In the genomic region with DNA sequence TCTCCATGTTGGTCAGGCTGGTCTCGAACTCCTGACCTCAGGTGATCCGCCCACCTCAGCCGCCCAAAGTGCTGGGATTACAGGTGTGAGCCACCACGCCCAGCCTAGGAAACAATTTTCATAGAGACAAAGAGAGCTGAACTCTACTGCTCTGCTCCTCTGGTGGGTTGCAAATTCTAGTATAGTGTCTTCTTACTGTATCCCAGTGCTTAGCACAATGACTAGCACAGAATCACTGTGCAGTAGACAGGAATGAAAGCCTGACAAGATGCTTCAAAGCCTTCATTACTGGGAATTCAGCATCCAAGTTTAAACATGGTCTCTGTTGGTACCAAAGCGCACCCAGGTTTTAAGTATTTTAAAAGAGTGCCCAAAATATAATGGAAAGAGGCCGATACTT, we compare ENCODE assay signal across 28 cellular contexts.
"Had no signal": no experiment of that assay in that cellular context is flagged by ENCODE, and none has a peak within 500 bp of the region (broad histone marks: within the 10 kb centered on the region; RNA-seq: fewer than 3 reads in every experiment).

No MANE protein-coding gene starts in this region.

- DNase-seq: stimulated activated CD4-positive, alpha-beta T cell treated with anti-CD3 and anti-CD28 coated beads, Interleukin-2, amount 100 ng/mL, for 48 hours; stimulated activated CD4-positive, alpha-beta T cell treated with anti-CD3 and anti-CD28 coated beads, Interleukin-4, amount 100 ng/mL, for 1 hour; stimulated activated CD4-positive, alpha-beta T cell treated with anti-CD3 and anti-CD28 coated beads, Interleukin-4, amount 100 ng/mL, for 24 hours; stimulated activated CD4-positive, alpha-beta T cell treated with anti-CD3 and anti-CD28 coated beads, Interleukin-4, amount 100 ng/mL, for 4 hours; stimulated activated CD8-positive, alpha-beta memory T cell treated with anti-CD3 and anti-CD28 coated beads, Interleukin-4, amount 100 ng/mL, for 48 hours; stimulated activated naive B cell treated with anti-CD40 and anti-IgM and Interleukin-4, amounts not matched to agents 10 μg/mL and 1 μg/mL and 100 μg/mL, for 72 hours; stimulated activated naive CD4-positive, alpha-beta T cell; stimulated activated naive CD4-positive, alpha-beta T cell treated with Interleukin-2 at 50 U/mL for 16 hours; stimulated activated naive CD8-positive, alpha-beta T cell treated with anti-CD3 and anti-CD28 coated beads, Interleukin-15, amount 100 ng/mL, for 72 hours; stimulated activated naive CD8-positive, alpha-beta T cell treated with anti-CD3 and anti-CD28 coated beads, Interleukin-15, Interleukin-2, amounts not matched to agents 100 U/mL and 50 U/mL, for 24 hours; stomach; testis; thyroid gland; tibial artery; transverse colon; trophoblast cell; upper lobe of left lung; upper lobe of right lung; uterus had no signal

- H3K27ac Mint-ChIP-seq: stimulated activated effector memory CD8-positive, alpha-beta T cell treated with anti-CD3 and anti-CD28 coated beads, Interleukin-12 subunit alpha, Interleukin-12 subunit beta, amount 100 ng/mL, for 72 hours; stimulated activated memory B cell treated with anti-CD40 and anti-IgM and Interleukin-4, amounts not matched to agents 10 μg/mL and 1 μg/mL and 100 μg/mL, for 72 hours; stimulated activated naive B cell treated with anti-CD40 and anti-IgM and Interleukin-4, amounts not matched to agents 10 μg/mL and 1 μg/mL and 100 μg/mL, for 72 hours; stimulated activated naive CD8-positive, alpha-beta T cell treated with anti-CD3 and anti-CD28 coated beads, Interleukin-15, amount 100 ng/mL, for 72 hours; stimulated activated naive CD8-positive, alpha-beta T cell treated with anti-CD3 and anti-CD28 coated beads, Interleukin-15, Interleukin-2, amounts not matched to agents 100 ng/mL and 50 ng/mL, for 24 hours; type B pancreatic cell had no signal

- H3K27me3 ChIP-seq: stomach, suprapubic skin, testis, thyroid gland, tibial artery, tibial nerve, transverse colon, upper lobe of left lung, uterus, vagina had no signal

- H3K9me3 Mint-ChIP-seq: stimulated activated effector memory CD8-positive, alpha-beta T cell treated with anti-CD3 and anti-CD28 coated beads, Interleukin-12 subunit alpha, Interleukin-12 subunit beta, amount 100 ng/mL, for 72 hours; stimulated activated naive CD8-positive, alpha-beta T cell treated with anti-CD3 and anti-CD28 coated beads, Interleukin-15, amount 100 ng/mL, for 72 hours; stimulated activated naive CD8-positive, alpha-beta T cell treated with anti-CD3 and anti-CD28 coated beads, Interleukin-15, Interleukin-2, amounts not matched to agents 100 ng/mL and 50 ng/mL, for 24 hours; type B pancreatic cell had no signal

- H3K4me3 Mint-ChIP-seq: stimulated activated effector memory CD8-positive, alpha-beta T cell treated with anti-CD3 and anti-CD28 coated beads, Interleukin-12 subunit alpha, Interleukin-12 subunit beta, amount 100 ng/mL, for 72 hours; stimulated activated memory B cell treated with anti-CD40 and anti-IgM and Interleukin-4, amounts not matched to agents 10 μg/mL and 1 μg/mL and 100 μg/mL, for 72 hours; stimulated activated naive B cell treated with anti-CD40 and anti-IgM and Interleukin-4, amounts not matched to agents 10 μg/mL and 1 μg/mL and 100 μg/mL, for 72 hours; stimulated activated naive CD8-positive, alpha-beta T cell treated with anti-CD3 and anti-CD28 coated beads, Interleukin-15, amount 100 ng/mL, for 72 hours; stimulated activated naive CD8-positive, alpha-beta T cell treated with anti-CD3 and anti-CD28 coated beads, Interleukin-15, Interleukin-2, amounts not matched to agents 100 ng/mL and 50 ng/mL, for 24 hours; type B pancreatic cell had no signal

- H3K36me3 Mint-ChIP-seq: stimulated activated effector memory CD8-positive, alpha-beta T cell treated with anti-CD3 and anti-CD28 coated beads, Interleukin-12 subunit alpha, Interleukin-12 subunit beta, amount 100 ng/mL, for 72 hours; stimulated activated memory B cell treated with anti-CD40 and anti-IgM and Interleukin-4, amounts not matched to agents 10 μg/mL and 1 μg/mL and 100 μg/mL, for 72 hours; stimulated activated naive B cell treated with anti-CD40 and anti-IgM and Interleukin-4, amounts not matched to agents 10 μg/mL and 1 μg/mL and 100 μg/mL, for 72 hours; type B pancreatic cell had no signal

- H3K36me3 ChIP-seq: stomach, suprapubic skin, thoracic aorta, thyroid gland, tibial artery, transverse colon, upper lobe of left lung, upper lobe of right lung, uterus, vagina had no signal

- H3K9me3 ChIP-seq: suprapubic skin, testis, thoracic aorta, thyroid gland, tibial artery, transverse colon, upper lobe of left lung, upper lobe of right lung, uterus, vagina had no signal

- H3K4me1 ChIP-seq: stomach, suprapubic skin, testis, thyroid gland, tibial artery, tibial nerve, transverse colon, upper lobe of left lung, upper lobe of right lung, uterus, vagina had no signal

- H3K4me3 ChIP-seq: stomach, suprapubic skin, testis, thoracic aorta, thyroid gland, tibial artery, tibial nerve, transverse colon, upper lobe of left lung, upper lobe of right lung, uterus, vagina had no signal

- H3K27ac ChIP-seq: stomach, suprapubic skin, testis, thoracic aorta, thyroid gland, tibial artery, tibial nerve, transverse colon, upper lobe of left lung, upper lobe of right lung, uterus, vagina had no signal

- FAIRE-seq: urothelium cell line had no signal

- H3K4me1 Mint-ChIP-seq: stimulated activated effector memory CD8-positive, alpha-beta T cell treated with anti-CD3 and anti-CD28 coated beads, Interleukin-12 subunit alpha, Interleukin-12 subunit beta, amount 100 ng/mL, for 72 hours; stimulated activated memory B cell treated with anti-CD40 and anti-IgM and Interleukin-4, amounts not matched to agents 10 μg/mL and 1 μg/mL and 100 μg/mL, for 72 hours; stimulated activated naive B cell treated with anti-CD40 and anti-IgM and Interleukin-4, amounts not matched to agents 10 μg/mL and 1 μg/mL and 100 μg/mL, for 72 hours; stimulated activated naive CD8-positive, alpha-beta T cell treated with anti-CD3 and anti-CD28 coated beads, Interleukin-15, amount 100 ng/mL, for 72 hours had no signal

- H3K27me3 Mint-ChIP-seq: type B pancreatic cell had no signal
